3 cellular contexts compared by ENCODE assay signal in the genomic region with DNA sequence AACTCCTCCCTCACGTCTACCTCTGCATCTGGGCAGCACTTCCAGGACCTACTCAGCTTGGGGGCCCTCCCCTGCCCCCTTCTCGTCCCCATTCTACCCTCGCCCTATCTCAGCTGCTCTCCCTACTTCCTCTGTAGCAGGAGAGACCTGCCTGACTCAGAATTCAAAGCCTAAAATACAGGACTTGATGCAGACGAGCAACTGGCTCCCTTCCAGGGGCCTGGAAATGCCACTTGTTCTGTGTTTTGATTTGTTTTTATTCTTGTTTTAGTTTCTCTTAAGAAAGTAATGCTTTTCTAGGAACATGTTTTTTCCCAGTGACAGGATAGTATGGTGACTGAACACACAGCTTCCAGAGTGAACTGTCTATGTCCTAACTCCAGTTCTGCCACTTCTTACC.
"Had no signal": no experiment of that assay in that cellular context is flagged by ENCODE, and none has a peak within 500 bp of the region (broad histone marks: within the 10 kb centered on the region; RNA-seq: fewer than 3 reads in every experiment).

No MANE protein-coding gene starts in this region.

- DNase-seq: GDM1, GF-D8 had no signal

- H3K4me3 ChIP-seq: GM12878 had no signal
